1 cellular context compared by ENCODE assay signal in the genomic region with DNA sequence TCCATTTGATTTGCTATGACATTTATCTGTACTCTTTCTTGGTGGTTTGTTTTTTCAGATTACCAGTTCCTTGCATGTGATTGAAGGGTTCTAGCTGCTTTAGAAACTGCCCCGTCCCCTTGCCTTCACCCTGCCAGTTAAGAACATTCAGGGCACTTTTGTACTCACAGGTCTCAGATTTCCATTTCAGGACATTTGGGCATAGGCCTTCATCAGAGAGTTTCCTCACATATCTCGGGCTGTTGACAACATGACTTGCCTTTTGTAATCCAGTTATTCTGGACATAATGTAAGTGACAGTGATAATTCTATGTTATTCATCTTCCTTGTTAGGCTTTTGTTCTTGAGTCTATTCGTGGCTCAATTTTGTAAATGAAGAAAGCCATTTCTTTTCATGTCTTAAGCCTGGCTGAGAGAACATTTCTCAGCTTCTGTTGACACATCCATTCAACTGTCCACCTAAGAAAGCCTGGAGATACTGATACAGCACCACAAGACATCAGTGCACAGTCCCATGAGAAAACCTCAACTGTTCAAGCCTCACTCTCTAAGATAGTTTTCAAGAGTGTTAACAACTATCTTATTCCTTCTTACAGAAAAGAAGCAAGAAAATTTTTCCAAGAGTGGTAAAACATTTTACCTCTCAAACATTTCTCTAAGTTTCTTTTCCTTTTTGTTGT.
TF ChIP-seq lines count a peak whose summit lies in the region.

No MANE protein-coding gene starts in this region.

TF ChIP-seq in endothelial cell of umbilical vein, 7 proteins besides CTCF, POLR2A, EP300 and RAD21 (continued from another document):
- TF ChIP-seq, protein P1, sequence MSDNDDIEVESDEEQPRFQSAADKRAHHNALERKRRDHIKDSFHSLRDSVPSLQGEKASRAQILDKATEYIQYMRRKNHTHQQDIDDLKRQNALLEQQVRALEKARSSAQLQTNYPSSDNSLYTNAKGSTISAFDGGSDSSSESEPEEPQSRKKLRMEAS (IDR thresholded peaks at IDR 0.05; ENCODE audit: insufficient read depth, insufficient read length), result no peak
- TF ChIP-seq EZH2 (IDR thresholded peaks at IDR 0.05; ENCODE audit: borderline replicate concordance, low read depth, low read length, severe bottlenecking) (no peak), GATA2 (IDR thresholded peaks at IDR 0.05; ENCODE audit: insufficient read depth, insufficient read length, low read depth, low read length) (no peak), JUN (IDR thresholded peaks at IDR 0.05; ENCODE audit: borderline replicate concordance, insufficient read depth, insufficient read length, low read depth) (no peak), MYC (IDR thresholded peaks at IDR 0.05; ENCODE audit: low read depth, low read length) (no peak)
